In the genomic region with DNA sequence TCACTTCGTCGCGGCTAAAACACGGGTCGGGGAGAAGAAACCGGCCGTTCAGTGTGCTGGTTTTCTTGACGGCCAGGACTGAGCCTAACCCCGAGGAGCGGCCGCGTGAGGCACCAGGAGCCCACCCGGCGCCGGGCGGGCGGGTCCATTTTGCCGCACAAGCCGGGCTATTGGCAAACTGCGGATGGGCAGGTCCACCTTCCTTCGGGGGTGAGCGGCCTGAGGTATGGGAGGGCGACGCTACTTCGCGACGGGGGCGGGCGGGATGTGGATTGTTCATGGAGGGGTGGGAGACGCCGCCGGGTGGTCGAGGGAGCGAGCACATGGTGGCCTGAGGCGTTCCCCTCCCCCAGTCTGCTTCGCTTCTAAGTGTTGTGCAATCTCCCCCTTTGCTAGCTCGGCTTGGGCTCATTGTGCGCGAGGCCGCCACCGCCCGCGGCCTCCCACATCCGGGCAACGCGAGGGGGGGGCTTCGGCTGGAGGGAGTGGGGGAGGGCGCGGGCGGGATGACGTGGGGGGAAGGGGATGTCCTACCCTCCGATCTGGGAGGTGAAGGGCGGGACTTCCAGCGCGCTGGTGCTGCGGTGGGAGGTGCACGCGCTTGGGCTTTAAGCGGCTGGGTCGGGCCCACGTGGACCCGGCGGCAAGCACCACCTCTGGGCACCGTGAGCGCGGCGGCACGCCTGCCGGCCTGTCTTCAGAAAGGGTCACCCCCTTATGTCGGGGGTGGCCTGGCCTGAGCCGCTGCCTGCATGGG, we compare ENCODE assay signal across 8 cellular contexts. TPM values are rescaled to one million over a fixed set of nuclear protein-coding genes. Genes with fewer than 3 reads are reported as not detected.
A peak's percentile ranks its signal among the peaks of the same experiment; 100 is the strongest.
DNase-seq lines count a peak whose midpoint lies in the region; ATAC-seq and TF ChIP-seq lines count a peak whose summit lies in the region.

No MANE protein-coding gene starts in this region.

- TF ChIP-seq POLR2A in HCT116 (IDR thresholded peaks at IDR 0.05; ENCODE audit: borderline replicate concordance, extremely low read depth, insufficient read depth, insufficient read length): no peak

- DNase-seq in CMK (ENCODE audit: low read depth): peak; percentile 62
- DNase-seq in HCT116 (ENCODE audit: low read depth, low spot score): no peak
- DNase-seq in NCI-H69 (lab: John Stamatoyannopoulos, UW): peak; percentile 90
- peak; percentile 78 to 88 for DNase-seq in activated CD4-positive, alpha-beta T cell treated with anti-CD3 and anti-CD28 coated beads, Interleukin-2, amount 50 U/mL, for 24 hours (ENCODE audit: low read depth in 1 of 2, low spot score in 1 of 2)
- peak; percentile 95 for DNase-seq in dermis blood vessel endothelial cell
- peak; percentile 90 for DNase-seq in stimulated activated CD4-positive, alpha-beta T cell treated with anti-CD3 and anti-CD28 coated beads, Interleukin-2, amount 100 ng/mL, for 4 hours (ENCODE audit: low read depth)

- H3K9ac ChIP-seq in HCT116 (ENCODE audit: low read length): peak overlapping the region; percentile 100
- H3K9ac ChIP-seq in liver (ENCODE audit: low read depth in 1 of 2, low read length in 2 of 2): peak overlapping the region; percentile 66 to 85

- TF ChIP-seq CTCF in HCT116 (IDR thresholded peaks at IDR 0.05 in 2 of 3, conservative IDR thresholded peaks at IDR 0.05 in 1 of 3; ENCODE audit: borderline replicate concordance in 1 of 3, insufficient read depth in 1 of 3, low read depth in 2 of 3, low read length in 2 of 3): no peak
- no peak for TF ChIP-seq CTCF in liver (IDR thresholded peaks at IDR 0.05; ENCODE audit: low read depth, low read length, missing input control)

- no peak for TF ChIP-seq RAD21 in HCT116 (IDR thresholded peaks at IDR 0.05; ENCODE audit: low read depth)
- TF ChIP-seq RAD21 in liver (IDR thresholded peaks at IDR 0.05): no peak

- WGBS in liver: under 1% methylated on average over 71 of the region's 71 CpGs

- BruUV-seq in HCT116 (replicated peaks; lab: Mats Ljungman, UMichigan): no TSS peak

- H3K9me3 ChIP-seq in HCT116 (ENCODE audit: control insufficient read depth in 1 of 2, insufficient read depth in 1 of 2, low read depth in 1 of 2, low read length in 2 of 2) (no peaks in the 10 kb centered on the region), liver (ENCODE audit: control insufficient read depth in 4 of 4, low read length in 3 of 4) (no peaks in the 10 kb centered on the region)

- intact Hi-C loops in HCT116 (cut with micrococcal nuclease): no loop called here

- H3K79me2 ChIP-seq in HCT116 (ENCODE audit: insufficient read depth, low read length): peaks cover 73% of the 10 kb centered on the region

- peak overlapping the region; percentile 97 for H3K4me2 ChIP-seq in HCT116 (ENCODE audit: low read length)

- peak overlapping the region; percentile 94 to 100 for H3K4me3 ChIP-seq in HCT116 (replicated peaks in 1 of 2; ENCODE audit: low read depth in 1 of 2, low read length in 2 of 2)
- H3K4me3 ChIP-seq in liver (ENCODE audit: low read depth in 1 of 3, low read length in 3 of 3): peak overlapping the region; percentile 80 to 94 (median 91)

- peaks cover 5 to 66% of the 10 kb centered on the region in 2 experiments; a peak in 3 of 4 replicates for H3K4me1 ChIP-seq in HCT116 (ENCODE audit: control insufficient read depth in 1 of 2, insufficient read depth in 2 of 2, low read length in 2 of 2)
- H3K4me1 ChIP-seq in liver (ENCODE audit: control insufficient read depth in 4 of 4, insufficient read depth in 4 of 4, low read length in 3 of 4): peaks cover 7 to 47% (median 38%) of the 10 kb centered on the region in 4 donors

- POLR2A ChIA-PET in HCT116 (lab: Charles Lee): interaction anchor here (0.7 to 2.6 kb wide), 3 partner anchors 10 to 114 kb away, joined by 3 to 13 read pairs (median 8); partner anchors contain the start of genes MPDU1, TP53 and WRAP53

- H3K27ac ChIP-seq in HCT116 (ENCODE audit: low read depth, low read length) (peak overlapping the region; percentile 97), liver (ENCODE audit: low read depth in 1 of 2, low read length in 2 of 2) (peak overlapping the region; percentile 95 to 98)

- H3K9me2 ChIP-seq in HCT116 (ENCODE audit: insufficient read depth): no peaks in the 10 kb centered on the region

- RAD21 ChIA-PET in HCT116 (lab: Charles Lee; ENCODE audit: low non-redundant PET in 1 of 2, low total read pairs in 2 of 2, uncharacterized antibody in 2 of 2, unreplicated experiment in 2 of 2): no interaction called here

- ATAC-seq in HCT116 (peak; percentile 41), HG03135 (IDR thresholded peaks at IDR 0.05; ENCODE audit: unreplicated experiment) (no peak)

- CTCF ChIA-PET in HCT116 (lab: Charles Lee): interaction anchor here (0.6 kb wide), 1 partner anchor 10 kb away, joined by 3 read pairs; the partner anchor contains the start of gene MPDU1

- H3K27me3 ChIP-seq in HCT116 (ENCODE audit: insufficient read depth, low read length): no peaks in the 10 kb centered on the region
- H3K27me3 ChIP-seq in liver (ENCODE audit: control insufficient read depth in 4 of 4, insufficient read depth in 4 of 4, low read length in 3 of 4): no peaks in the 10 kb centered on the region

- peaks cover 35% of the 10 kb centered on the region; the same call in 1 of the 2 replicates for H4K20me1 ChIP-seq in HCT116 (ENCODE audit: insufficient read depth)

- H3K36me3 ChIP-seq in HCT116 (ENCODE audit: control insufficient read depth in 1 of 2, insufficient read depth in 2 of 2, low read length in 2 of 2): peaks cover 38 to 76% of the 10 kb centered on the region in 2 experiments
- H3K36me3 ChIP-seq in liver (ENCODE audit: control insufficient read depth in 4 of 4, insufficient read depth in 3 of 4, low read depth in 1 of 4, low read length in 3 of 4): peaks cover 22 to 58% (median 43%) of the 10 kb centered on the region in 4 donors

- H2AFZ ChIP-seq in HCT116 (ENCODE audit: low read depth, low read length, poor library complexity, severe bottlenecking): no peak overlapping the region

TF ChIP-seq in HCT116, 20 proteins besides CTCF, POLR2A, EP300 and RAD21 (continues in another document):
- TF ChIP-seq MAX (IDR thresholded peaks at IDR 0.05) (peak; percentile 86), ZNF274 (IDR thresholded peaks at IDR 0.05; ENCODE audit: low read depth, low read length) (no peak), SIN3A (IDR thresholded peaks at IDR 0.05; ENCODE audit: low read depth) (peak; percentile 86), CEBPB (IDR thresholded peaks at IDR 0.05; ENCODE audit: low read depth) (peak; percentile 84), POLR2AphosphoS5 (IDR thresholded peaks at IDR 0.05; ENCODE audit: low read depth, low read length) (peak; percentile 28; the same call in 1 of the 2 replicates)

TF ChIP-seq in liver, 16 proteins besides CTCF, POLR2A, EP300 and RAD21 (continues in another document):
- TF ChIP-seq TAF1 (conservative IDR thresholded peaks at IDR 0.05): no peak
- TF ChIP-seq, protein P1, sequence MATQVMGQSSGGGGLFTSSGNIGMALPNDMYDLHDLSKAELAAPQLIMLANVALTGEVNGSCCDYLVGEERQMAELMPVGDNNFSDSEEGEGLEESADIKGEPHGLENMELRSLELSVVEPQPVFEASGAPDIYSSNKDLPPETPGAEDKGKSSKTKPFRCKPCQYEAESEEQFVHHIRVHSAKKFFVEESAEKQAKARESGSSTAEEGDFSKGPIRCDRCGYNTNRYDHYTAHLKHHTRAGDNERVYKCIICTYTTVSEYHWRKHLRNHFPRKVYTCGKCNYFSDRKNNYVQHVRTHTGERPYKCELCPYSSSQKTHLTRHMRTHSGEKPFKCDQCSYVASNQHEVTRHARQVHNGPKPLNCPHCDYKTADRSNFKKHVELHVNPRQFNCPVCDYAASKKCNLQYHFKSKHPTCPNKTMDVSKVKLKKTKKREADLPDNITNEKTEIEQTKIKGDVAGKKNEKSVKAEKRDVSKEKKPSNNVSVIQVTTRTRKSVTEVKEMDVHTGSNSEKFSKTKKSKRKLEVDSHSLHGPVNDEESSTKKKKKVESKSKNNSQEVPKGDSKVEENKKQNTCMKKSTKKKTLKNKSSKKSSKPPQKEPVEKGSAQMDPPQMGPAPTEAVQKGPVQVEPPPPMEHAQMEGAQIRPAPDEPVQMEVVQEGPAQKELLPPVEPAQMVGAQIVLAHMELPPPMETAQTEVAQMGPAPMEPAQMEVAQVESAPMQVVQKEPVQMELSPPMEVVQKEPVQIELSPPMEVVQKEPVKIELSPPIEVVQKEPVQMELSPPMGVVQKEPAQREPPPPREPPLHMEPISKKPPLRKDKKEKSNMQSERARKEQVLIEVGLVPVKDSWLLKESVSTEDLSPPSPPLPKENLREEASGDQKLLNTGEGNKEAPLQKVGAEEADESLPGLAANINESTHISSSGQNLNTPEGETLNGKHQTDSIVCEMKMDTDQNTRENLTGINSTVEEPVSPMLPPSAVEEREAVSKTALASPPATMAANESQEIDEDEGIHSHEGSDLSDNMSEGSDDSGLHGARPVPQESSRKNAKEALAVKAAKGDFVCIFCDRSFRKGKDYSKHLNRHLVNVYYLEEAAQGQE (IDR thresholded peaks at IDR 0.05): no peak
- TF ChIP-seq GABPA (IDR thresholded peaks at IDR 0.05 in 1 of 2, conservative IDR thresholded peaks at IDR 0.05 in 1 of 2): peak in 1 of 2 donors; percentile 78
- no peak for TF ChIP-seq FOXA2 (IDR thresholded peaks at IDR 0.05)
- TF ChIP-seq RXRA (IDR thresholded peaks at IDR 0.05): peak; percentile 69 to 87
- peak; percentile 47 for TF ChIP-seq MAX (IDR thresholded peaks at IDR 0.05)

RNA-seq across cellular contexts. Expression of gene CD68, which starts 5.9 kb away (rescaled TPM):
- total RNA-seq in HCT116 (2021; ENCODE audit: unreplicated experiment) (7.0 TPM), dermis blood vessel endothelial cell (0.17 and 2.1 TPM in 2 replicates), liver (10 to 100 TPM; 15.8 to 50.4 TPM)
- polyA plus RNA-seq in HCT116 (2012): 68.4 and 90.6 TPM in 2 replicates
- polyA plus RNA-seq in liver: 10 to 100 TPM; 14.2 to 88.6 TPM

RNA-seq across cellular contexts. Expression of gene MPDU1, which starts 10.2 kb away (rescaled TPM):
- 50.9 TPM for total RNA-seq in HCT116 (2021; ENCODE audit: unreplicated experiment)
- polyA plus RNA-seq in HCT116 (2012): 49.0 and 52.0 TPM in 2 replicates
- total RNA-seq in dermis blood vessel endothelial cell: 113 and 133 TPM in 2 replicates
- 100 to 1,000 TPM in 1 of 2 donors, 10 to 100 TPM in 1; 71.6 to 111 TPM for total RNA-seq in liver
- polyA plus RNA-seq in liver: 100 to 1,000 TPM in 1 of 2 donors, 10 to 100 TPM in 1; 55.3 to 136 TPM

RNA-seq across cellular contexts. Expression of gene SENP3, which starts 11.8 kb away (rescaled TPM):
- total RNA-seq in HCT116 (2021; ENCODE audit: unreplicated experiment) (73.8 TPM), dermis blood vessel endothelial cell (79.8 and 89.3 TPM in 2 replicates), liver (10 to 100 TPM; 21.3 to 29.2 TPM)
- polyA plus RNA-seq in HCT116 (2012): 43.9 and 51.1 TPM in 2 replicates
- polyA plus RNA-seq in liver: 10 to 100 TPM in 1 of 2 donors, 1 to 10 TPM in 1; 4.9 to 18.2 TPM

RNA-seq across cellular contexts. Expression of gene TNFSF13, which starts 15.0 kb away (rescaled TPM):
- total RNA-seq in HCT116 (2021; ENCODE audit: unreplicated experiment) (0.71 TPM), dermis blood vessel endothelial cell (0.88 and 1.2 TPM in 2 replicates), liver (1 to 10 TPM; 1.4 to 4.6 TPM)
- 1.1 and 1.3 TPM in 2 replicates for polyA plus RNA-seq in HCT116 (2012)
- 1 to 10 TPM; 4.4 to 9.3 TPM for polyA plus RNA-seq in liver

RNA-seq across cellular contexts. Expression of gene SOX15, which starts 16.4 kb away (rescaled TPM):
- total RNA-seq in HCT116 (2021; ENCODE audit: unreplicated experiment): 0.69 TPM
- 1.0 and 1.2 TPM in 2 replicates for polyA plus RNA-seq in HCT116 (2012)
- total RNA-seq in dermis blood vessel endothelial cell: 0.14 and 0.17 TPM in 2 replicates
- under 1 TPM in 1 of 2 donors, not detected in 1; 0.17 TPM for total RNA-seq in liver
- polyA plus RNA-seq in liver: under 1 TPM; 0.06 to 0.33 TPM
